In genomic region chr1:149176453-149177316, GRCh38 we compare ENCODE assay signal across 7 cellular contexts.
DNase-seq lines count a peak whose midpoint lies in the region; ATAC-seq, FAIRE-seq and TF ChIP-seq lines count a peak whose summit lies in the region.
"Not testable (repeated sequence)": the region's sequence is repeated elsewhere in the genome, so short reads cannot be mapped to it uniquely, and the experiment has no call there.

No MANE protein-coding gene starts in this region.

- H3K9me3 Mint-ChIP-seq in naive B cell, result not testable (repeated sequence)

- peak overlapping the region; percentile 36 for H3K4me2 ChIP-seq in OCI-LY1 (ENCODE audit: low read length)
- not testable (repeated sequence) for H3K4me2 ChIP-seq in GM12878 (ENCODE audit: control insufficient read depth, insufficient read depth)

- CTCF ChIA-PET in GM12878 (lab: Yijun Ruan, JAX), result not testable (repeated sequence)

- peak overlapping the region; percentile 62; the same call in 1 of the 2 replicates for H3K9ac ChIP-seq in OCI-LY1 (ENCODE audit: low read length)
- not testable (repeated sequence) for H3K9ac ChIP-seq in GM12878 (ENCODE audit: control insufficient read depth, insufficient read depth, low read length)

- not testable (repeated sequence) for TF ChIP-seq CTCF in OCI-LY1 (IDR thresholded peaks at IDR 0.05; ENCODE audit: low read length); GM12878 (IDR thresholded peaks at IDR 0.05 in 2 of 3, conservative IDR thresholded peaks at IDR 0.05 in 1 of 3; ENCODE audit: control insufficient read depth in 2 of 3, extremely low read depth in 1 of 3, insufficient read depth in 1 of 3, low read depth in 3 of 3, low read length in 3 of 3)

- RAD21 ChIA-PET in GM12878 (lab: Charles Lee; ENCODE audit: unreplicated experiment), result not testable (repeated sequence)

- not testable (repeated sequence) for TF ChIP-seq EP300 in GM12878 (IDR thresholded peaks at IDR 0.05; ENCODE audit: borderline replicate concordance in 1 of 2, control insufficient read depth in 1 of 2, low read depth in 2 of 2, low read length in 2 of 2)

- 1% methylated on average over 17 of the region's 68 CpGs for WGBS in GM12878 (ENCODE audit: insufficient coverage, insufficient replicate concordance, low lambda C conversion rate, missing lambda C conversion rate)

- H3F3A ChIP-seq in OCI-LY1 (ENCODE audit: insufficient read depth, low read length), result not testable (repeated sequence)

- not testable (repeated sequence) for ATAC-seq in GM12878; Right ventricle myocardium superior (ENCODE audit: poor library complexity); naive B cell (ENCODE audit: low read depth in 2 of 2)

- peak overlapping the region; percentile 52 for H3K4me3 ChIP-seq in H7 (ENCODE audit: insufficient read depth, low read depth, low read length)
- peak overlapping the region; percentile 63 for H3K4me3 ChIP-seq in OCI-LY1 (ENCODE audit: low read depth, low read length, poor library complexity, severe bottlenecking)
- H3K4me3 ChIP-seq in GM12878, result not testable (repeated sequence)

- not testable (repeated sequence) for H3K27me3 Mint-ChIP-seq in naive B cell

- intact Hi-C loops in GM12878 (cut with micrococcal nuclease; ENCODE audit: unreplicated experiment); Right ventricle myocardium superior (cut with DNase I): not testable (repeated sequence)

- not testable (repeated sequence) for TF ChIP-seq RAD21 in GM12878 (IDR thresholded peaks at IDR 0.05; ENCODE audit: insufficient read depth, low read depth, low read length)

- not testable (repeated sequence) for DNase-seq in H7; GM12878 (ENCODE audit: low read depth, low spot score)
- DNase-seq in activated CD4-positive, alpha-beta T cell treated with anti-CD3 and anti-CD28 coated beads, Interleukin-2, amount 50 U/mL, for 48 hours, result peak; percentile 59 to 67
- peak; percentile 58 for DNase-seq in Right ventricle myocardium superior
- peak; percentile 88 for DNase-seq in naive B cell
- DNase-seq in stimulated activated CD4-positive, alpha-beta T cell treated with anti-CD3 and anti-CD28 coated beads, Interleukin-4, amount 100 ng/mL, for 1 hour, result peak; percentile 60

- POLR2A ChIA-PET in GM12878 (lab: Charles Lee), result not testable (repeated sequence)

- in situ Hi-C loops in GM12878 (cut with MboI), result not testable (repeated sequence)

- not testable (repeated sequence) for H3K36me3 ChIP-seq in H7 (replicated peaks; ENCODE audit: control insufficient read depth, insufficient read depth, low read length); OCI-LY1 (ENCODE audit: insufficient read depth, low read length); GM12878 (ENCODE audit: control insufficient read depth in 2 of 2, insufficient read depth in 2 of 2, low read length in 1 of 2)

- H3K9me3 ChIP-seq in OCI-LY1 (ENCODE audit: low read length); GM12878 (replicated peaks; ENCODE audit: control insufficient read depth, insufficient read depth, low read length): not testable (repeated sequence)

- peak overlapping the region; percentile 70 to 94 (median 88) for H3K4me3 Mint-ChIP-seq in naive B cell

- FAIRE-seq in GM12878 (lab: Jason Lieb, UNC), result not testable (repeated sequence)

- H4K20me1 ChIP-seq in OCI-LY1 (ENCODE audit: insufficient read depth, low read length); GM12878 (ENCODE audit: control insufficient read depth, insufficient read depth): not testable (repeated sequence)

- not testable (repeated sequence) for H2AFZ ChIP-seq in OCI-LY1 (ENCODE audit: low read length)
- peak overlapping the region; percentile 58; the same call in 1 of the 2 replicates for H2AFZ ChIP-seq in GM12878 (ENCODE audit: control insufficient read depth, low read depth, low read length)

- not testable (repeated sequence) for H3K4me1 ChIP-seq in OCI-LY1 (ENCODE audit: insufficient read depth, low read length, severe bottlenecking); GM12878 (ENCODE audit: control insufficient read depth, insufficient read depth, low read length)

- 0 out of 2 replicates have a peak, but pooled peaks have one; percentile 27 for TF ChIP-seq POLR2A in GM12878 (IDR thresholded peaks at IDR 0.05; ENCODE audit: low read depth, low read length)

- not testable (repeated sequence) for H3K79me2 ChIP-seq in OCI-LY1 (ENCODE audit: insufficient read depth, low read length); GM12878 (ENCODE audit: control insufficient read depth, insufficient read depth, low read length)

- not testable (repeated sequence) for H3K36me3 Mint-ChIP-seq in naive B cell

- H3K27ac ChIP-seq in OCI-LY1 (ENCODE audit: low read depth, low read length, poor library complexity, severe bottlenecking), result peak overlapping the region; percentile 76
- H3K27ac ChIP-seq in GM12878 (ENCODE audit: control insufficient read depth, insufficient read depth), result peak overlapping the region; percentile 58

- H3K27ac Mint-ChIP-seq in naive B cell, result peak overlapping the region; percentile 74 to 98 (median 92)

- BruUV-seq in GM12878 (replicated peaks; lab: Mats Ljungman, UMichigan), result TSS peak; percentile 97

- SMC1A ChIA-PET in GM12878 (lab: Charles Lee; ENCODE audit: uncharacterized antibody, unreplicated experiment), result not testable (repeated sequence)

- not testable (repeated sequence) for H3K27me3 ChIP-seq in H7 (ENCODE audit: control insufficient read depth, insufficient read depth, low read length); OCI-LY1 (ENCODE audit: insufficient read depth, low read length); GM12878 (replicated peaks in 1 of 2; ENCODE audit: control insufficient read depth in 2 of 2, insufficient read depth in 2 of 2, low read length in 1 of 2)

- not testable (repeated sequence) for H3K4me1 Mint-ChIP-seq in naive B cell

- not testable (repeated sequence) for H3K9me2 ChIP-seq in OCI-LY1 (ENCODE audit: low read depth, low read length)

TF ChIP-seq in GM12878, 131 proteins besides CTCF, POLR2A, EP300 and RAD21:
- TF ChIP-seq BHLHE40 (IDR thresholded peaks at IDR 0.05; ENCODE audit: borderline replicate concordance in 1 of 2, low read depth in 2 of 2, low read length in 1 of 2), result peak in 1 of 2 experiments; percentile 41; a peak in 1 of 4 replicates
- TF ChIP-seq IKZF2 (IDR thresholded peaks at IDR 0.05), result peak in 1 of 2 experiments; percentile 14; a peak in 1 of 4 replicates
- TF ChIP-seq MEF2B (IDR thresholded peaks at IDR 0.05; ENCODE audit: partially characterized antibody, poor library complexity, severe bottlenecking), result peak; percentile 84
- 0 out of 2 replicates have a peak, but pooled peaks have one; percentile 38 for TF ChIP-seq IKZF1 (conservative IDR thresholded peaks at IDR 0.05)
- TF ChIP-seq YY1 (IDR thresholded peaks at IDR 0.05; ENCODE audit: low read depth, low read length), result 0 out of 2 replicates have a peak, but pooled peaks have one; percentile 35
- TF ChIP-seq BACH1 (IDR thresholded peaks at IDR 0.05; ENCODE audit: borderline replicate concordance), result peak; percentile 43; the same call in 1 of the 2 replicates
- peak; percentile 41; the same call in 1 of the 2 replicates for TF ChIP-seq DPF2 (IDR thresholded peaks at IDR 0.05)
- 0 out of 2 replicates have a peak, but pooled peaks have one; percentile 29 for TF ChIP-seq GATAD2B (conservative IDR thresholded peaks at IDR 0.05; ENCODE audit: low read depth)
- TF ChIP-seq RELA (IDR thresholded peaks at IDR 0.05; ENCODE audit: borderline replicate concordance, partially characterized antibody), result peak; percentile 21
- peak; percentile 83 for TF ChIP-seq BMI1 (IDR thresholded peaks at IDR 0.05; ENCODE audit: borderline replicate concordance)
